Comparison of ENCODE assay signal across 8 cellular contexts in the genomic region with DNA sequence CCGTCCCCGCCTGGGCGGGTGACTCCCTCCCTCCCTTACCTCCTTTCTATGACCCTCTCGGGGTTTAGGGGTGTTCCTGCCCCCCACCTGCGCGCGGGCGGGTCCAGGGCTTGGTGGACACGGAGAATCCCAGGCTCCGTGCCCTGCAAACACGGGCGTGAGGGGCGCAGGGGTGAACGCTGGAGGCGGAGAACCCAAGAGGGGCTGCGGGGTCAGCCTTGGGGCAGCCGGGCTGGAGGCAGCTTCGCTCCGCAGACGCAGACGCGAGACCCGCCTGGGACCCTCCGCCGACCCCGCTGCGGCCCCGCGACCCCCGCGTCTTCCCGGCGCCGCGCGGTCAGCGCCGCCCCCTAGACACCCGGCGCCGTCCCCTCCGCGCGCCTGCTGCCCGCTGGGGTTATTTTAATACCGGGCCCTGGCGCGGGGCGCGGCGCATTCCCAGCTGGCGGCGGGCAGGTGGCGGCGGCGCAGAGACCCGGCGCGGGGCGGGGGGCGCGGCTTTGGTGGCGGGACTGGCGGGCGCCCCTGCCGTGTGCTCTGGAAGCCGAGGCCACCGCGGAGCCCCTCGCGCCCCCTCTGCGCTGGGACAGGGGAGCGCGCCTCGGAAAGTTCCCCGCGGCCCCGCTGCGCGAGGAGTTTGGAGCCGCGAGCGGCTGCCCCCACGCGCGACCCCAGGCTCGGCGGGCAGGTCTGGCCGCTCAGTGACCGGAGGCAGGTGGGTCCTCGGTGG. TPM values are rescaled to one million over a fixed set of nuclear protein-coding genes. Genes with fewer than 3 reads are reported as not detected.
DNase-seq lines count a peak whose midpoint lies in the region; ATAC-seq, FAIRE-seq and TF ChIP-seq lines count a peak whose summit lies in the region.

UTS2R (plus strand) TSS at position 433 of the 730 bp plus-strand sequence. CDS start 2,560 bp downstream, outside the sequence.

- H3K27ac ChIP-seq in A549 (no peak within 1 kb of the TSS), coronary artery (no peak within 1 kb of the TSS), muscle layer of colon (ENCODE audit: low read depth, low read length) (no peak within 1 kb of the TSS)

- no peak for FAIRE-seq in A549 (lab: Jason Lieb, UNC)

- H3K27me3 ChIP-seq in H7 (ENCODE audit: control insufficient read depth, insufficient read depth, low read length) (peaks cover 23% of the 10 kb centered on the region), muscle layer of colon (ENCODE audit: control insufficient read depth in 1 of 2, insufficient read depth in 2 of 2, low read length in 2 of 2) (peaks cover 9 to 55% of the 10 kb centered on the region in 2 donors)

- no peak within 1 kb of the TSS for H3K9ac ChIP-seq in muscle layer of colon (ENCODE audit: low read length)

- no peak for TF ChIP-seq RAD21 in A549 (conservative IDR thresholded peaks at IDR 0.05 in 1 of 2, IDR thresholded peaks at IDR 0.05 in 1 of 2)

- H3K4me1 ChIP-seq in A549 (peaks cover 8% of the 10 kb centered on the region; the same call in 1 of the 3 replicates), muscle layer of colon (ENCODE audit: insufficient read depth, low read length) (peaks cover 9% of the 10 kb centered on the region)

- ATAC-seq in A549: no peak

- CTCF ChIA-PET in A549 (lab: Yijun Ruan, JAX): interaction anchor here (1.0 to 5.4 kb wide), 4 partner anchors 10 to 43 kb away, joined by 3 to 45 read pairs (median 8); no protein-coding TSS in a partner anchor

- no peak for DNase-seq in A549 (ENCODE audit: low read depth in 1 of 2, low spot score in 1 of 2)
- peak; percentile 93 for DNase-seq in H7
- no peak for DNase-seq in coronary artery (ENCODE audit: low spot score)
- DNase-seq in COLO829 (ENCODE audit: low spot score): no peak
- DNase-seq in globus pallidus (ENCODE audit: low spot score): no peak
- DNase-seq in NCI-H1105 (lab: John Stamatoyannopoulos, UW): no peak
- no peak for DNase-seq in hypothalamus (lab: John Stamatoyannopoulos, UW)

- H3K36me3 ChIP-seq in H7 (replicated peaks; ENCODE audit: control insufficient read depth, insufficient read depth, low read length): no peaks in the 10 kb centered on the region
- no peaks in the 10 kb centered on the region for H3K36me3 ChIP-seq in muscle layer of colon (ENCODE audit: insufficient read depth, low read length)

- POLR2A ChIA-PET in A549 (lab: Yijun Ruan, JAX): no interaction called here

- H3K4me3 ChIP-seq in A549 (peak within 1 kb of the TSS; percentile 13; the same call in 2 of the 3 replicates), H7 (ENCODE audit: insufficient read depth, low read depth, low read length) (peak within 1 kb of the TSS; percentile 37), coronary artery (peak within 1 kb of the TSS; percentile 64), muscle layer of colon (ENCODE audit: low read depth in 1 of 2, low read length in 2 of 2) (peak within 1 kb of the TSS; percentile 27 to 41)

- no peaks in the 10 kb centered on the region for H3K9me3 ChIP-seq in A549
- H3K9me3 ChIP-seq in muscle layer of colon (ENCODE audit: low read length): no peaks in the 10 kb centered on the region

- 31% methylated on average over 37 of the region's 91 CpGs for WGBS in A549 (ENCODE audit: missing lambda C conversion rate)

- TF ChIP-seq POLR2A in A549 (IDR thresholded peaks at IDR 0.05; ENCODE audit: low read length): no peak

- no peak for TF ChIP-seq EP300 in A549 (IDR thresholded peaks at IDR 0.05)

- TF ChIP-seq CTCF in A549 (IDR thresholded peaks at IDR 0.05) (no peak), coronary artery (IDR thresholded peaks at IDR 0.05) (no peak)

- peak within 1 kb of the TSS; percentile 60 for H3K4me2 ChIP-seq in A549

TF ChIP-seq in A549, 52 proteins besides CTCF, POLR2A, EP300 and RAD21:
- no peak for TF ChIP-seq HEYL (CRISPR knock-in tag; IDR thresholded peaks at IDR 0.05)
- TF ChIP-seq KDM5A (IDR thresholded peaks at IDR 0.05): no peak
- TF ChIP-seq MAFK (IDR thresholded peaks at IDR 0.05; ENCODE audit: partially characterized antibody): no peak
- no peak for TF ChIP-seq PHF8 (IDR thresholded peaks at IDR 0.05; ENCODE audit: borderline replicate concordance, low read depth)
- no peak for TF ChIP-seq ZSCAN20 (CRISPR knock-in tag; IDR thresholded peaks at IDR 0.05)
- TF ChIP-seq CBX2 (IDR thresholded peaks at IDR 0.05; ENCODE audit: borderline replicate concordance, low read depth): no peak
- TF ChIP-seq RFX5 (IDR thresholded peaks at IDR 0.05): no peak
- TF ChIP-seq, protein P1, sequence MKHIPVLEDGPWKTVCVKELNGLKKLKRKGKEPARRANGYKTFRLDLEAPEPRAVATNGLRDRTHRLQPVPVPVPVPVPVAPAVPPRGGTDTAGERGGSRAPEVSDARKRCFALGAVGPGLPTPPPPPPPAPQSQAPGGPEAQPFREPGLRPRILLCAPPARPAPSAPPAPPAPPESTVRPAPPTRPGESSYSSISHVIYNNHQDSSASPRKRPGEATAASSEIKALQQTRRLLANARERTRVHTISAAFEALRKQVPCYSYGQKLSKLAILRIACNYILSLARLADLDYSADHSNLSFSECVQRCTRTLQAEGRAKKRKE (CRISPR knock-in tag; IDR thresholded peaks at IDR 0.05; ENCODE audit: low read depth): no peak
- TF ChIP-seq FOSL2 (IDR thresholded peaks at IDR 0.05): no peak
- TF ChIP-seq FOSL2 (CRISPR knock-in tag; IDR thresholded peaks at IDR 0.05): no peak
- TF ChIP-seq SMC3 (IDR thresholded peaks at IDR 0.05): no peak
- no peak for TF ChIP-seq ZC3H11A (IDR thresholded peaks at IDR 0.05)
- no peak for TF ChIP-seq EHF (CRISPR knock-in tag; IDR thresholded peaks at IDR 0.05)
- no peak for TF ChIP-seq RARB (CRISPR knock-in tag; IDR thresholded peaks at IDR 0.05)
- TF ChIP-seq ZFP36 (IDR thresholded peaks at IDR 0.05; ENCODE audit: borderline replicate concordance, partially characterized antibody): no peak
- TF ChIP-seq BHLHE40 (IDR thresholded peaks at IDR 0.05; ENCODE audit: low read depth, low read length): no peak
- TF ChIP-seq RCOR1 (IDR thresholded peaks at IDR 0.05; ENCODE audit: low read depth, low read length): no peak
- TF ChIP-seq CBX8 (IDR thresholded peaks at IDR 0.05): no peak
- no peak for TF ChIP-seq BCL3 (IDR thresholded peaks at IDR 0.05)

RNA-seq across cellular contexts. Expression of gene UTS2R, which starts in this region (rescaled TPM):
- polyA plus RNA-seq in A549 (2011; rRNA removed): not detected in 2 replicates
- not detected in 2 replicates for polyA plus RNA-seq in A549 (2012; cell fraction: cytosol; rRNA removed)
- 0.06 and 0.11 TPM in 2 replicates for polyA plus RNA-seq in A549 (2012; cell fraction: nucleus; rRNA removed)
- not detected in 3 replicates for polyA plus RNA-seq in A549 (2017; fragmentation: RNase III; extraction: RNeasy Plus Mini Kit Qiagen cat#74134 plus additional on column Dnase treatment)
- not detected in 2 replicates for polyA minus RNA-seq in A549 (2011; rRNA and poly(A)+ RNA removed)
- total RNA-seq in H7 (2014; rRNA removed; shearing (Covaris generic)): not detected in 2 replicates

Comparison
In these comparisons a context has a peak if more than half of its experiments do, and no peak if none do; other contexts are left out.
1. Peak in DNase-seq and H3K4me3 ChIP-seq in H7; RNA of the gene not detected or under 1 TPM.
2. H3K4me3 ChIP-seq: peak in every context shown above with its lines; median percentile 64 in coronary artery; 37 in H7; 34 in muscle layer of colon; 13 in A549.